Comparison of ENCODE assay signal across 17 cellular contexts in genomic region chr6:131960371-131961133, GRCh38. TPM values are rescaled to one million over a fixed set of nuclear protein-coding genes. Genes with fewer than 3 reads are reported as not detected.
DNase-seq lines count a peak whose midpoint lies in the region; TF ChIP-seq lines count a peak whose summit lies in the region.
"Had no signal": no experiment of that assay in that cellular context is flagged by ENCODE, and none has a peak within 500 bp of the region (broad histone marks: within the 10 kb centered on the region; RNA-seq: fewer than 3 reads in every experiment).

No MANE protein-coding gene starts in this region.

- H3K9ac ChIP-seq in mesenchymal stem cell (ENCODE audit: low read length), result peak overlapping the region; percentile 63

- CTCF ChIA-PET in BJ (lab: Yijun Ruan, JAX), result interaction anchor here (0.6 to 2.1 kb wide), 13 partner anchors 9 to 299 kb away, joined by 3 to 7 read pairs (median 3); partner anchors contain the start of gene CCN2

- H2AK5ac ChIP-seq in mesenchymal stem cell (ENCODE audit: low read length, severe bottlenecking), result no peak overlapping the region

- no peak overlapping the region for H2BK5ac ChIP-seq in mesenchymal stem cell (ENCODE audit: low read depth, low read length, poor library complexity, severe bottlenecking)

- POLR2A ChIA-PET in BJ (lab: Charles Lee), result interaction anchor here (1.0 kb wide), 1 partner anchor 9 kb away, joined by 3 read pairs; the partner anchor contains the start of gene CCN2

- peak; percentile 32 for TF ChIP-seq CTCF in BJ (IDR thresholded peaks at IDR 0.05; ENCODE audit: insufficient read depth, low read depth, low read length)

- no peak for DNase-seq in BJ (ENCODE audit: low read depth)
- peak; percentile 39 for DNase-seq in dedifferentiated amniotic fluid mesenchymal stem cell (ENCODE audit: extremely low spot score)
- no peak for DNase-seq in mesenchymal stem cell
- no peak for DNase-seq in HK-2 (ENCODE audit: unreplicated experiment)
- DNase-seq in cerebellum (ENCODE audit: low spot score), result no peak
- no peak for DNase-seq in iPS-NIHi7 (ENCODE audit: extremely low spot score)
- no peak for DNase-seq in NCI-H1105 treated with DMSO at 0.1 percent for 48 hours (lab: John Stamatoyannopoulos, UW)
- DNase-seq: activated CD8-positive, alpha-beta T cell treated with anti-CD3 and anti-CD28 coated beads for 36 hours; activated naive CD4-positive, alpha-beta T cell treated with anti-CD3 and anti-CD28 coated beads for 36 hours; cerebellar nuclear complex; COR-L47; H7; lower lobe of right lung; NCI-H2171 treated with DMSO at 0.1 percent for 48 hours; stimulated activated CD4-positive, alpha-beta T cell treated with anti-CD3 and anti-CD28 coated beads, Interleukin-4, amount 100 ng/mL, for 4 hours; stimulated activated naive CD8-positive, alpha-beta T cell treated with anti-CD3 and anti-CD28 coated beads, Interleukin-15, amount 100 ng/mL, for 72 hours had no signal

- no peaks in the 10 kb centered on the region for H3K9me3 ChIP-seq in mesenchymal stem cell (ENCODE audit: control insufficient read depth, low read length)
- H3K9me3 ChIP-seq: lower lobe of right lung had no signal

- H3K36me3 ChIP-seq in BJ (ENCODE audit: control insufficient read depth, insufficient read depth, low read length) (no peaks in the 10 kb centered on the region), mesenchymal stem cell (ENCODE audit: control insufficient read depth in 1 of 2, insufficient read depth in 2 of 2, low read depth in 1 of 2, low read length in 2 of 2) (no peaks in the 10 kb centered on the region)
- H3K36me3 ChIP-seq: lower lobe of right lung had no signal

- no peak overlapping the region for H3K23ac ChIP-seq in mesenchymal stem cell (ENCODE audit: low read length in 2 of 2)

- H3K4me1 ChIP-seq in mesenchymal stem cell (ENCODE audit: control insufficient read depth, insufficient read depth, low read depth, low read length), result no peaks in the 10 kb centered on the region
- H3K4me1 ChIP-seq: lower lobe of right lung had no signal

- no peak overlapping the region for H3K4me3 ChIP-seq in BJ (ENCODE audit: low read depth, low read length)
- H3K4me3 ChIP-seq in mesenchymal stem cell (ENCODE audit: insufficient read depth in 1 of 2, low read depth in 1 of 2, low read length in 2 of 2), result no peak overlapping the region
- H3K4me3 ChIP-seq: lower lobe of right lung had no signal

- H2BK12ac ChIP-seq in mesenchymal stem cell (ENCODE audit: low read length in 2 of 2), result no peak overlapping the region

- H3K18ac ChIP-seq in mesenchymal stem cell (ENCODE audit: low read depth in 1 of 2, low read length in 2 of 2), result no peak overlapping the region

- no peak overlapping the region for H2BK15ac ChIP-seq in mesenchymal stem cell (ENCODE audit: low read depth, poor library complexity, severe bottlenecking)

- peak; percentile 40; the same call in 1 of the 2 replicates for TF ChIP-seq RAD21 in Ishikawa (IDR thresholded peaks at IDR 0.05; ENCODE audit: low read depth)

- no peak overlapping the region for H2AFZ ChIP-seq in mesenchymal stem cell (ENCODE audit: low read depth, low read length)

- no peak overlapping the region for H2BK120ac ChIP-seq in mesenchymal stem cell (ENCODE audit: low read depth, low read length)

- no peak for TF ChIP-seq EP300 in Ishikawa (IDR thresholded peaks at IDR 0.05; ENCODE audit: borderline replicate concordance)

- H4K8ac ChIP-seq in mesenchymal stem cell (ENCODE audit: low read length), result no peak overlapping the region

- no peak overlapping the region for H4K91ac ChIP-seq in mesenchymal stem cell (ENCODE audit: low read length)

- H3K4ac ChIP-seq in mesenchymal stem cell (ENCODE audit: low read depth in 1 of 2, low read length in 2 of 2), result no peak overlapping the region

- H3K27me3 ChIP-seq in BJ (ENCODE audit: control insufficient read depth, insufficient read depth, low read length) (no peaks in the 10 kb centered on the region), mesenchymal stem cell (ENCODE audit: control insufficient read depth in 1 of 2, insufficient read depth in 1 of 2, low read length in 2 of 2) (no peaks in the 10 kb centered on the region)

- H3K79me1 ChIP-seq in mesenchymal stem cell (replicated peaks; ENCODE audit: low read length, poor library complexity, severe bottlenecking), result no peaks in the 10 kb centered on the region

- no peak overlapping the region for H3K27ac ChIP-seq in mesenchymal stem cell (ENCODE audit: low read length, poor library complexity, severe bottlenecking)
- H3K27ac ChIP-seq: lower lobe of right lung had no signal

- WGBS in mesenchymal stem cell, result 56% methylated on average over 4 of the region's 6 CpGs

- no peak overlapping the region for H3K4me2 ChIP-seq in mesenchymal stem cell (ENCODE audit: low read length, poor library complexity, severe bottlenecking)

- no peak overlapping the region for H3K14ac ChIP-seq in mesenchymal stem cell (ENCODE audit: low read length in 2 of 2)

TF ChIP-seq in Ishikawa, 13 proteins besides CTCF, POLR2A, EP300 and RAD21:
- TF ChIP-seq REST (IDR thresholded peaks at IDR 0.05; ENCODE audit: low read depth) (no peak), EGR1 (IDR thresholded peaks at IDR 0.05) (no peak), ZBTB7A (IDR thresholded peaks at IDR 0.05; ENCODE audit: low read depth) (no peak)

RNA-seq across cellular contexts. Expression of gene CCN2, which starts 9.4 kb away (rescaled TPM):
- polyA plus RNA-seq in BJ (2011; rRNA removed), result 318 and 326 TPM in 2 replicates
- polyA minus RNA-seq in BJ (2011; rRNA and poly(A)+ RNA removed), result 124 and 248 TPM in 2 replicates
- polyA plus RNA-seq in mesenchymal stem cell (2013, experiment 1 of 2), result 252 TPM
- polyA plus RNA-seq in mesenchymal stem cell (2013, experiment 2 of 2), result 259 TPM
- total RNA-seq in cerebellum, result 8.5 TPM
- total RNA-seq: activated CD8-positive, alpha-beta T cell treated with anti-CD3 and anti-CD28 coated beads for 36 hours; activated naive CD4-positive, alpha-beta T cell treated with anti-CD3 and anti-CD28 coated beads for 36 hours had no signal
